In genomic region chr5:100175346-100175745, GRCh38 we compare ENCODE assay signal across 19 cellular contexts.
DNase-seq lines count a peak whose midpoint lies in the region; ATAC-seq and TF ChIP-seq lines count a peak whose summit lies in the region.
"Had no signal": no experiment of that assay in that cellular context is flagged by ENCODE, and none has a peak within 500 bp of the region (broad histone marks: within the 10 kb centered on the region; RNA-seq: fewer than 3 reads in every experiment).

No MANE protein-coding gene starts in this region.

- no peak overlapping the region for H2BK5ac ChIP-seq in neuronal stem cell (ENCODE audit: low read length)

- H3K4me1 ChIP-seq in neuronal stem cell (ENCODE audit: control insufficient read depth in 2 of 2, insufficient read depth in 1 of 2, low read depth in 1 of 2, low read length in 2 of 2) = peaks cover 0 to 3% of the 10 kb centered on the region in 2 donors
- no peaks in the 10 kb centered on the region for H3K4me1 ChIP-seq in body of pancreas
- H3K4me1 ChIP-seq: BLaER1, HAP-1 had no signal

- no peak overlapping the region for H2BK120ac ChIP-seq in neuronal stem cell (ENCODE audit: low read depth, low read length)

- H2AFZ ChIP-seq in neuronal stem cell (ENCODE audit: low read length) = peak overlapping the region; percentile 1

- H3K9ac ChIP-seq in neuronal stem cell (ENCODE audit: low read depth, low read length, poor library complexity) = no peak overlapping the region
- H3K9ac ChIP-seq: BLaER1 had no signal

- no peaks in the 10 kb centered on the region for H3K36me3 ChIP-seq in neuronal stem cell (replicated peaks in 1 of 2; ENCODE audit: control insufficient read depth in 2 of 2, insufficient read depth in 2 of 2, low read length in 2 of 2)
- no peaks in the 10 kb centered on the region for H3K36me3 ChIP-seq in body of pancreas (replicated peaks in 1 of 2; ENCODE audit: insufficient read depth in 1 of 2, low read depth in 2 of 2)
- H3K36me3 ChIP-seq: BLaER1, HAP-1 had no signal

- no peak overlapping the region for H3K4ac ChIP-seq in neuronal stem cell (ENCODE audit: low read length)

- no peak for ATAC-seq in body of pancreas
- ATAC-seq in left cardiac atrium = no peak
- ATAC-seq: CD8-positive, alpha-beta T cell; GM12878 had no signal

- no peaks in the 10 kb centered on the region for H3K79me1 ChIP-seq in neuronal stem cell (ENCODE audit: low read depth, low read length)

- no peak overlapping the region for H3K4me2 ChIP-seq in neuronal stem cell (ENCODE audit: insufficient read depth, low read length, poor library complexity, severe bottlenecking)
- H3K4me2 ChIP-seq: BLaER1 had no signal

- no peak for TF ChIP-seq CTCF in body of pancreas (IDR thresholded peaks at IDR 0.05)

- DNase-seq in COLO829 (ENCODE audit: low spot score) = peak; percentile 46
- DNase-seq in foreskin melanocyte = peak; percentile 97
- DNase-seq in neuronal stem cell (ENCODE audit: low spot score) = no peak
- no peak for DNase-seq in body of pancreas
- DNase-seq in NCI-H2029 treated with DMSO at 0.1 percent for 48 hours (lab: John Stamatoyannopoulos, UW) = no peak
- no peak for DNase-seq in left cardiac atrium
- DNase-seq: CD4-positive, CD25-positive, alpha-beta regulatory T cell; CD8-positive, alpha-beta T cell; DMS 273 treated with DMSO at 0.1 percent for 48 hours; DMS79; EL; GDM1; GOT3; HFFc6 had no signal

- H3K4me3 ChIP-seq in neuronal stem cell (ENCODE audit: low read length in 2 of 2) = no peak overlapping the region
- no peak overlapping the region for H3K4me3 ChIP-seq in body of pancreas
- H3K4me3 ChIP-seq: BLaER1, GM12878, HAP-1 had no signal

- H2AK5ac ChIP-seq in neuronal stem cell (ENCODE audit: low read depth, low read length) = no peak overlapping the region

- H3K18ac ChIP-seq in neuronal stem cell (ENCODE audit: low read length) = no peak overlapping the region

- H2BK15ac ChIP-seq in neuronal stem cell (ENCODE audit: low read length) = no peak overlapping the region

- H3K9me3 ChIP-seq in neuronal stem cell (replicated peaks in 1 of 2; ENCODE audit: control insufficient read depth in 2 of 2, insufficient read depth in 1 of 2, low read depth in 1 of 2, low read length in 2 of 2) (no peaks in the 10 kb centered on the region), body of pancreas (no peaks in the 10 kb centered on the region)
- H3K9me3 ChIP-seq: BLaER1, HAP-1 had no signal

- H3K27ac ChIP-seq in neuronal stem cell (replicated peaks; ENCODE audit: low read length) (no peak overlapping the region), body of pancreas (no peak overlapping the region)
- H3K27ac ChIP-seq: 22Rv1, BLaER1, C4-2B had no signal

- H3K14ac ChIP-seq in neuronal stem cell (ENCODE audit: low read length) = no peak overlapping the region

- H3K23ac ChIP-seq in neuronal stem cell (ENCODE audit: low read depth, low read length, poor library complexity) = no peak overlapping the region

- H4K91ac ChIP-seq in neuronal stem cell (ENCODE audit: low read depth, low read length, poor library complexity) = no peak overlapping the region

- H4K8ac ChIP-seq in neuronal stem cell (ENCODE audit: low read depth, low read length) = no peak overlapping the region

- intact Hi-C loops in body of pancreas (cut with DNase I) (no loop called here), left cardiac atrium (cut with DNase I) (no loop called here)

- no peak overlapping the region for H2BK12ac ChIP-seq in neuronal stem cell (ENCODE audit: low read length)

- no peak for TF ChIP-seq POLR2A in body of pancreas (IDR thresholded peaks at IDR 0.05)

- H3K27me3 ChIP-seq in neuronal stem cell (ENCODE audit: control insufficient read depth in 3 of 3, insufficient read depth in 3 of 3, low read depth in 1 of 3, low read length in 3 of 3) (no peaks in the 10 kb centered on the region), body of pancreas (no peaks in the 10 kb centered on the region)
- H3K27me3 ChIP-seq: BLaER1 had no signal

- WGBS in neuronal stem cell (ENCODE audit: extremely low coverage in 2 of 2, insufficient read length in 2 of 2, insufficient replicate concordance in 1 of 2), 2 donors = no CpG with 5 or more reads among the region's 1 CpG
- 64 to 88% methylated on average over 1 of the region's 1 CpG for WGBS in body of pancreas, 2 donors

Comparison
In these comparisons a context has a peak if more than half of its experiments do, and no peak if none do; other contexts are left out.
1. DNase-seq: peak in COLO829 (single experiment) and foreskin melanocyte (single experiment); none in neuronal stem cell (single experiment), body of pancreas (0 of 4), NCI-H2029 treated with DMSO at 0.1 percent for 48 hours (single experiment) and left cardiac atrium (single experiment).